In the genomic region with DNA sequence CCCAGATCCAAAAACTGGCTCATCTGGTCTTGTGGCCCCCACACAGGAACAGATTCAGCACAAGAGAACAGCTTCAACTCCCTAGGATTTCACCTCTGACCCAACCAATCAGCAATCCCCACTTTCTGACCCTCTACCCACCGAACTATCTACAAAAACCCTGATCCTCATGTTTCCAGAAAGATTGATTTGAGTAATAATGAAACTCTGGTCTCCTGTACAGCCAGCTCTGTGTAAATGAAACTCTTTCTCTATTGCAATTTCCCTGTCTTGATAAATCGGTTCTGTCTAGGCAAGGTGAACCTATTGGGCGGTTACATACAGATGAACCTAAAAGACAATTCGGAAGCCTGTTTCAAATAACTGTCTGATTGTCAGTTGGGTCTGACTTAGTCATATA, we compare ENCODE assay signal across 17 cellular contexts.
DNase-seq lines count a peak whose midpoint lies in the region; ATAC-seq, FAIRE-seq and TF ChIP-seq lines count a peak whose summit lies in the region.
"Had no signal": no experiment of that assay in that cellular context is flagged by ENCODE, and none has a peak within 500 bp of the region (broad histone marks: within the 10 kb centered on the region; RNA-seq: fewer than 3 reads in every experiment).

No MANE protein-coding gene starts in this region.

- no peaks in the 10 kb centered on the region for H3K27me3 Mint-ChIP-seq in endodermal cell (ENCODE audit: insufficient read depth)

- DNase-seq in GM18507 (ENCODE audit: extremely low spot score, insufficient read length, low read depth) (no peak), endodermal cell (no peak), hippocampal formation (lab: John Stamatoyannopoulos, UW) (no peak), AG20443 (ENCODE audit: low spot score) (no peak), cerebellar cortex (ENCODE audit: low spot score) (no peak), GM19238 (ENCODE audit: insufficient read length, low spot score) (no peak)
- DNase-seq: activated CD4-positive, alpha-beta T cell treated with anti-CD3 and anti-CD28 coated beads for 1 hour; mucosa of descending colon; NCI-H526 treated with DMSO at 0.1 percent for 48 hours; right lobe of liver; SK-N-SH; tibial artery had no signal

- peak; percentile 32 for ATAC-seq in GM21723 (IDR thresholded peaks at IDR 0.05; ENCODE audit: unreplicated experiment)
- peak; percentile 23 for ATAC-seq in HG03442 (IDR thresholded peaks at IDR 0.05; ENCODE audit: unreplicated experiment)
- ATAC-seq: mucosa of descending colon had no signal

- WGBS in endodermal cell (ENCODE audit: insufficient coverage in 1 of 2, insufficient read length in 1 of 2), 2 experiments = 81 to 94% methylated on average over 3 to 4 of the region's 4 CpGs

- peak; percentile 92 for FAIRE-seq in GM18507 (lab: Jason Lieb, UNC)
- FAIRE-seq: endothelial cell of umbilical vein had no signal

- no peak for TF ChIP-seq CTCF in endodermal cell (conservative IDR thresholded peaks at IDR 0.05)

- no peaks in the 10 kb centered on the region for H3K4me1 ChIP-seq in endodermal cell (ENCODE audit: control insufficient read depth, insufficient read depth, low read length)
- H3K4me1 ChIP-seq: right lobe of liver had no signal

- peaks cover 17% of the 10 kb centered on the region for H3K4me1 Mint-ChIP-seq in endodermal cell

- peaks cover 6% of the 10 kb centered on the region for H3K9me3 Mint-ChIP-seq in endodermal cell
- H3K9me3 Mint-ChIP-seq: activated T-helper 1 cell treated with anti-CD3 and anti-CD28 coated beads, Interleukin-12 subunit alpha, Interleukin-12 subunit beta, Interleukin-2, Interleukin-4 antibody, amounts not matched to agents 30 ng/mL and 10 ng/mL and 1 ng/mL, durations not matched to agents 14 hours and 24 hours and 36 hours had no signal

- H3K27me3 ChIP-seq in endodermal cell (ENCODE audit: control insufficient read depth, insufficient read depth, low read length, poor library complexity, severe bottlenecking) = no peaks in the 10 kb centered on the region
- H3K27me3 ChIP-seq: right lobe of liver, tibial artery had no signal

- H3K9me3 ChIP-seq in endodermal cell (ENCODE audit: control insufficient read depth, low read length) = no peaks in the 10 kb centered on the region
- H3K9me3 ChIP-seq: mucosa of descending colon, right lobe of liver, SK-N-SH, tibial artery had no signal

- H3K27ac Mint-ChIP-seq in endodermal cell = peak overlapping the region; percentile 57
- H3K27ac Mint-ChIP-seq: activated T-helper 1 cell treated with anti-CD3 and anti-CD28 coated beads, Interleukin-12 subunit alpha, Interleukin-12 subunit beta, Interleukin-2, Interleukin-4 antibody, amounts not matched to agents 30 ng/mL and 10 ng/mL and 1 ng/mL, durations not matched to agents 14 hours and 24 hours and 36 hours had no signal

- H3K36me3 Mint-ChIP-seq in endodermal cell (ENCODE audit: low read depth) = peaks cover 3% of the 10 kb centered on the region

- no peaks in the 10 kb centered on the region for H3K36me3 ChIP-seq in endodermal cell (ENCODE audit: control insufficient read depth, insufficient read depth, low read length)
- H3K36me3 ChIP-seq: right lobe of liver, tibial artery had no signal

- H3K9ac ChIP-seq in endodermal cell (ENCODE audit: extremely low read depth, low read length, poor library complexity, severe bottlenecking) = no peak overlapping the region
- H3K9ac ChIP-seq: SK-N-SH had no signal

- H3K4me3 Mint-ChIP-seq in endodermal cell = no peak overlapping the region
- H3K4me3 Mint-ChIP-seq: activated T-helper 1 cell treated with anti-CD3 and anti-CD28 coated beads, Interleukin-12 subunit alpha, Interleukin-12 subunit beta, Interleukin-2, Interleukin-4 antibody, amounts not matched to agents 30 ng/mL and 10 ng/mL and 1 ng/mL, durations not matched to agents 14 hours and 24 hours and 36 hours had no signal

- no peak overlapping the region for H3K27ac ChIP-seq in endodermal cell (ENCODE audit: low read depth, low read length)
- H3K27ac ChIP-seq: HL-60, right lobe of liver had no signal

- H3K4me3 ChIP-seq in endodermal cell (ENCODE audit: low read length) = no peak overlapping the region
- H3K4me3 ChIP-seq: mucosa of descending colon, right lobe of liver, tibial artery had no signal
